Comparison of ENCODE assay signal across 22 cellular contexts in the genomic region with DNA sequence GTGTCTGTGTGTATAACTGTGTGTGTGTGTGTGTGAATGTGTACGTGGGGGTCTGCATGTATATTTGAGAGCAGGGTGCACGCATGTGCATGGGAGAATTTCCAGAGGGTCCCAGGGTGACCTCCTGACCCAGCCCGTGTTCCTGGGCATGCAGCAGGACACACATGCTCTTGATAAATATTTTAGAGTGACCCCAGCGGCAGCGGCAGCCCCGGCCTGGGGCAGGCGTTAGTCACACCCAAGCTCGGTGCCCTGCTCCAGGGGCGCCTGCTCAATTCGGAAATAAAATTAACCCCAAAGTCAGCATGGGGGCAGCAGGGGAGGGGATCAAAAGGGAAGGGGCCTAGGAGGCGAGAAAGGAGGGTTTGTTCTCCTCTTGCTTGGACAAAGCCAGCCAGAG.
DNase-seq lines count a peak whose midpoint lies in the region; ATAC-seq and TF ChIP-seq lines count a peak whose summit lies in the region.
"Had no signal": no experiment of that assay in that cellular context is flagged by ENCODE, and none has a peak within 500 bp of the region (broad histone marks: within the 10 kb centered on the region; RNA-seq: fewer than 3 reads in every experiment).

No MANE protein-coding gene starts in this region.

- peaks cover 48% of the 10 kb centered on the region for H3K27me3 Mint-ChIP-seq in endodermal cell (ENCODE audit: insufficient read depth)

- peak overlapping the region; percentile 32 for H3K18ac ChIP-seq in neuronal stem cell (ENCODE audit: low read length)

- H3K4ac ChIP-seq in neuronal stem cell (ENCODE audit: low read length) = no peak overlapping the region

- DNase-seq in cardiac septum (ENCODE audit: low spot score) (peak; percentile 47), right cardiac atrium (no peak), endodermal cell (peak; percentile 38), neuronal stem cell (ENCODE audit: low spot score) (no peak), aorta (peak; percentile 9 to 59), NCI-H2029 treated with DMSO at 0.1 percent for 48 hours (lab: John Stamatoyannopoulos, UW) (no peak)
- no peak for DNase-seq in stimulated activated naive CD8-positive, alpha-beta T cell treated with anti-CD3 and anti-CD28 coated beads, Interleukin-15, Interleukin-2, amounts not matched to agents 100 U/mL and 50 U/mL, for 24 hours
- DNase-seq: CD8-positive, alpha-beta memory T cell; DMS 273 treated with DMSO at 0.1 percent for 48 hours; DMS79; EL; GDM1; GM23248; H9 had no signal

- H2BK15ac ChIP-seq in neuronal stem cell (ENCODE audit: low read length) = no peak overlapping the region

- no peak overlapping the region for H2BK120ac ChIP-seq in neuronal stem cell (ENCODE audit: low read depth, low read length)

- no peaks in the 10 kb centered on the region for H3K9me3 Mint-ChIP-seq in endodermal cell
- H3K9me3 Mint-ChIP-seq: CD4-positive, alpha-beta T cell; CD8-positive, alpha-beta memory T cell; H9 had no signal

- peak overlapping the region; percentile 56 for H2BK5ac ChIP-seq in neuronal stem cell (ENCODE audit: low read length)

- H3K36me3 Mint-ChIP-seq in endodermal cell (ENCODE audit: low read depth) = no peaks in the 10 kb centered on the region
- H3K36me3 Mint-ChIP-seq: CD8-positive, alpha-beta memory T cell had no signal

- H3K4me1 ChIP-seq in right cardiac atrium (ENCODE audit: control insufficient read depth, insufficient read depth, low read length) = no peaks in the 10 kb centered on the region
- H3K4me1 ChIP-seq in endodermal cell (ENCODE audit: control insufficient read depth, insufficient read depth, low read length) = peaks cover 8% of the 10 kb centered on the region
- peaks cover 0 to 20% of the 10 kb centered on the region in 2 donors for H3K4me1 ChIP-seq in neuronal stem cell (ENCODE audit: control insufficient read depth in 2 of 2, insufficient read depth in 1 of 2, low read depth in 1 of 2, low read length in 2 of 2)
- no peaks in the 10 kb centered on the region for H3K4me1 ChIP-seq in aorta (ENCODE audit: control insufficient read depth in 1 of 2, insufficient read depth in 2 of 2, low read length in 2 of 2)

- H3K27ac Mint-ChIP-seq in endodermal cell = no peak overlapping the region
- H3K27ac Mint-ChIP-seq: B cell; CD4-positive, alpha-beta T cell had no signal

- no peak overlapping the region for H2BK12ac ChIP-seq in neuronal stem cell (ENCODE audit: low read length)

- intact Hi-C loops in cardiac septum (cut with DNase I) (no loop called here), right cardiac atrium (cut with DNase I) (no loop called here), aorta (cut with DNase I) (no loop called here)

- no peak overlapping the region for H3K4me3 ChIP-seq in right cardiac atrium (ENCODE audit: low read length)
- H3K4me3 ChIP-seq in endodermal cell (ENCODE audit: low read length) = no peak overlapping the region
- no peak overlapping the region for H3K4me3 ChIP-seq in neuronal stem cell (ENCODE audit: low read length in 2 of 2)
- no peak overlapping the region for H3K4me3 ChIP-seq in aorta (ENCODE audit: low read length in 2 of 2)
- H3K4me3 ChIP-seq: BLaER1, GM12878, GM23248 had no signal

- no peak overlapping the region for H3K4me3 Mint-ChIP-seq in endodermal cell
- H3K4me3 Mint-ChIP-seq: B cell; CD4-positive, alpha-beta T cell; CD8-positive, alpha-beta memory T cell; H9 had no signal

- H3K4me1 Mint-ChIP-seq in endodermal cell = peaks cover 7% of the 10 kb centered on the region
- H3K4me1 Mint-ChIP-seq: B cell; CD8-positive, alpha-beta memory T cell had no signal

- H3K27ac ChIP-seq in right cardiac atrium (ENCODE audit: low read length) = no peak overlapping the region
- H3K27ac ChIP-seq in endodermal cell (ENCODE audit: low read depth, low read length) = peak overlapping the region; percentile 1
- no peak overlapping the region for H3K27ac ChIP-seq in neuronal stem cell (replicated peaks; ENCODE audit: low read length)
- no peak overlapping the region for H3K27ac ChIP-seq in aorta (ENCODE audit: low read depth in 1 of 2, low read length in 2 of 2)
- H3K27ac ChIP-seq: 22Rv1, BLaER1, C4-2B, GM23248 had no signal

- H3K36me3 ChIP-seq in endodermal cell (ENCODE audit: control insufficient read depth, insufficient read depth, low read length) (no peaks in the 10 kb centered on the region), neuronal stem cell (replicated peaks in 1 of 2; ENCODE audit: control insufficient read depth in 2 of 2, insufficient read depth in 2 of 2, low read length in 2 of 2) (no peaks in the 10 kb centered on the region), aorta (ENCODE audit: control insufficient read depth in 1 of 2, insufficient read depth in 2 of 2, low read length in 1 of 2) (no peaks in the 10 kb centered on the region)
- H3K36me3 ChIP-seq: BLaER1 had no signal

- no peak overlapping the region for H3K14ac ChIP-seq in neuronal stem cell (ENCODE audit: low read length)

- H2AK5ac ChIP-seq in neuronal stem cell (ENCODE audit: low read depth, low read length) = no peak overlapping the region

- no peak overlapping the region for H2AFZ ChIP-seq in neuronal stem cell (ENCODE audit: low read length)
- H2AFZ ChIP-seq: GM23248 had no signal

- no peak overlapping the region for H3K4me2 ChIP-seq in neuronal stem cell (ENCODE audit: insufficient read depth, low read length, poor library complexity, severe bottlenecking)
- H3K4me2 ChIP-seq: BLaER1 had no signal

- H4K91ac ChIP-seq in neuronal stem cell (ENCODE audit: low read depth, low read length, poor library complexity) = no peak overlapping the region

- ATAC-seq in right cardiac atrium = no peak
- ATAC-seq in aorta (ENCODE audit: low FRiP score) = no peak
- no peak for ATAC-seq in stimulated activated naive CD8-positive, alpha-beta T cell treated with anti-CD3 and anti-CD28 coated beads, Interleukin-15, Interleukin-2, amounts not matched to agents 100 U/mL and 50 U/mL, for 24 hours
- no peak for ATAC-seq in GM21737 (IDR thresholded peaks at IDR 0.05; ENCODE audit: unreplicated experiment)
- ATAC-seq: GM12878, HCT116 had no signal

- H3K9ac ChIP-seq in endodermal cell (ENCODE audit: extremely low read depth, low read length, poor library complexity, severe bottlenecking) (no peak overlapping the region), neuronal stem cell (ENCODE audit: low read depth, low read length, poor library complexity) (no peak overlapping the region)
- H3K9ac ChIP-seq: BLaER1, GM23248 had no signal

- H3K23ac ChIP-seq in neuronal stem cell (ENCODE audit: low read depth, low read length, poor library complexity) = no peak overlapping the region

- WGBS in right cardiac atrium = 55% methylated on average over 11 of the region's 11 CpGs
- 66 to 77% methylated on average over 9 to 10 of the region's 11 CpGs for WGBS in endodermal cell (ENCODE audit: insufficient coverage in 1 of 2, insufficient read length in 1 of 2), 2 experiments
- WGBS in neuronal stem cell (ENCODE audit: extremely low coverage in 2 of 2, insufficient read length in 2 of 2, insufficient replicate concordance in 1 of 2), 2 donors = no CpG with 5 or more reads among the region's 11 CpGs
- WGBS in aorta, 2 donors = 64 to 67% methylated on average over 11 of the region's 11 CpGs

- TF ChIP-seq CTCF in endodermal cell (conservative IDR thresholded peaks at IDR 0.05) = no peak

- H3K9me3 ChIP-seq in right cardiac atrium (ENCODE audit: control insufficient read depth, low read length) = no peaks in the 10 kb centered on the region
- H3K9me3 ChIP-seq in endodermal cell (ENCODE audit: control insufficient read depth, low read length) = no peaks in the 10 kb centered on the region
- no peaks in the 10 kb centered on the region for H3K9me3 ChIP-seq in neuronal stem cell (replicated peaks in 1 of 2; ENCODE audit: control insufficient read depth in 2 of 2, insufficient read depth in 1 of 2, low read depth in 1 of 2, low read length in 2 of 2)
- H3K9me3 ChIP-seq in aorta (ENCODE audit: control insufficient read depth, low read length) = no peaks in the 10 kb centered on the region
- H3K9me3 ChIP-seq: BLaER1 had no signal

- H4K8ac ChIP-seq in neuronal stem cell (ENCODE audit: low read depth, low read length) = no peak overlapping the region

- no peaks in the 10 kb centered on the region for H3K79me1 ChIP-seq in neuronal stem cell (ENCODE audit: low read depth, low read length)

- H3K27me3 ChIP-seq in right cardiac atrium (ENCODE audit: control insufficient read depth, insufficient read depth) (no peaks in the 10 kb centered on the region), endodermal cell (ENCODE audit: control insufficient read depth, insufficient read depth, low read length, poor library complexity, severe bottlenecking) (no peaks in the 10 kb centered on the region), neuronal stem cell (ENCODE audit: control insufficient read depth in 3 of 3, insufficient read depth in 3 of 3, low read depth in 1 of 3, low read length in 3 of 3) (peaks cover 0 to 8% (median 0%) of the 10 kb centered on the region in 3 experiments), aorta (ENCODE audit: control insufficient read depth in 1 of 2, insufficient read depth in 2 of 2, low read length in 1 of 2) (no peaks in the 10 kb centered on the region)
- H3K27me3 ChIP-seq: BLaER1 had no signal

Comparison
In these comparisons a context has a peak if more than half of its experiments do, and no peak if none do; other contexts are left out.
1. DNase-seq: peak in cardiac septum (single experiment), endodermal cell (single experiment) and aorta (2 of 2); none in right cardiac atrium (0 of 3), neuronal stem cell (single experiment), stimulated activated naive CD8-positive, alpha-beta T cell treated with anti-CD3 and anti-CD28 coated beads, Interleukin-15, Interleukin-2, amounts not matched to agents 100 U/mL and 50 U/mL, for 24 hours (single experiment) and NCI-H2029 treated with DMSO at 0.1 percent for 48 hours (single experiment).